Comparison of ENCODE assay signal across 18 cellular contexts in the genomic region with DNA sequence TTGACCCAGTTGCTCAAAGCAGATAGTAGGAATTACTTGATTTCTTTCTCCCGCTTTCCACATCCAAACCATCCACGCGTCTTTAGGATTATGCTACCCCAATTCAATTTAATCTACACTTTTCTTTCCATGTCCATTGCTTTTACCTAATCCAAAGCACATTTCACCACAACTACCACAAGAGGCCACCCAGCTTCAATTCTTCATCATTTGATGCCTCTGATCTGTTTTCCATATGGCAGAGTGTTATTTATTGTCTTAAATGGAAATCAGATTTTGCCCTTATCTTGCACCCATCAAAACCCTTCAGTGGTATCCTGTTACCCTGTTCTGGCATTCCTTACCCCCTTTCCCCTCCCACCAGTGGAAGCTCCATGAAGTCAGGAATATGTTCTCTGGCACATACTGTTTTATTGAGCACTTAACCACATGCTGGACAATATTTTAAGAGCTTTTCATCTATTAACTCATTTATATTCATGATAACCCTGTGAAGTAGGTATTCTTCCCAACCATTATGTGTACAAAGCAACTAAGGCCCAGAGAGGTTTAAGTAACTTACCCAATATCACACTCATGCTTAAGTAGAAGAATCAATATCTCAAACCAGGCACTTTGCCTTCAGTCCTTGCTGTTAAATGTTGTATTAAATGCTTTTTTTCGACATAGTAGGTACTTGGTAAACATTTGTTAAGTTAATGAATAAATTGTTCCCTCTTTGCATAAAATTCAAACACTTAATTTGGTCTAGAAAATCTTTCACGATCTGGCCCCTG. TPM values are rescaled to one million over a fixed set of nuclear protein-coding genes. Genes with fewer than 3 reads are reported as not detected.
DNase-seq lines count a peak whose midpoint lies in the region; ATAC-seq and TF ChIP-seq lines count a peak whose summit lies in the region.
"Had no signal": no experiment of that assay in that cellular context is flagged by ENCODE, and none has a peak within 500 bp of the region (broad histone marks: within the 10 kb centered on the region; RNA-seq: fewer than 3 reads in every experiment).

No MANE protein-coding gene starts in this region.

- H3K9me3 Mint-ChIP-seq in endothelial cell (ENCODE audit: unreplicated experiment) (no peaks in the 10 kb centered on the region), memory B cell (no peaks in the 10 kb centered on the region)
- H3K9me3 Mint-ChIP-seq: activated CD8-positive, alpha-beta T cell treated with anti-CD3 and anti-CD28 coated beads for 36 hours; activated naive CD8-positive, alpha-beta T cell treated with anti-CD3 and anti-CD28 coated beads, Interleukin-2, amount 50 U/mL, for 24 hours; activated T-helper 1 cell treated with anti-CD3 and anti-CD28 coated beads, Interleukin-12 subunit alpha, Interleukin-12 subunit beta, Interleukin-2, Interleukin-4 antibody, amounts not matched to agents 30 ng/mL and 10 ng/mL and 1 ng/mL, durations not matched to agents 14 hours and 24 hours and 36 hours had no signal

- H3K4me2 ChIP-seq in OCI-LY7 (ENCODE audit: low read length) = no peak overlapping the region
- H3K4me2 ChIP-seq: PC-9 had no signal

- no peak overlapping the region for H3K4me3 Mint-ChIP-seq in endothelial cell (ENCODE audit: unreplicated experiment)
- no peak overlapping the region for H3K4me3 Mint-ChIP-seq in memory B cell
- H3K4me3 Mint-ChIP-seq: activated CD8-positive, alpha-beta T cell treated with anti-CD3 and anti-CD28 coated beads for 36 hours; activated naive CD8-positive, alpha-beta T cell treated with anti-CD3 and anti-CD28 coated beads, Interleukin-2, amount 50 U/mL, for 24 hours; activated T-helper 1 cell treated with anti-CD3 and anti-CD28 coated beads, Interleukin-12 subunit alpha, Interleukin-12 subunit beta, Interleukin-2, Interleukin-4 antibody, amounts not matched to agents 30 ng/mL and 10 ng/mL and 1 ng/mL, durations not matched to agents 14 hours and 24 hours and 36 hours had no signal

- 0 out of 2 replicates have a peak, but pooled peaks have one; percentile 20 for TF ChIP-seq CTCF in OCI-LY7 (conservative IDR thresholded peaks at IDR 0.05; ENCODE audit: low read length)
- no peak for TF ChIP-seq CTCF in endothelial cell (IDR thresholded peaks at IDR 0.05; ENCODE audit: unreplicated experiment)

- no peak overlapping the region for H3K4me3 ChIP-seq in OCI-LY7 (ENCODE audit: low read depth, low read length, poor library complexity, severe bottlenecking)
- H3K4me3 ChIP-seq: PC-9 had no signal

- no peaks in the 10 kb centered on the region for H3K9me2 ChIP-seq in OCI-LY7 (ENCODE audit: insufficient read depth, low read length)

- no peaks in the 10 kb centered on the region for H3K9me3 ChIP-seq in OCI-LY7 (ENCODE audit: low read length)

- H3K27ac Mint-ChIP-seq in endothelial cell (ENCODE audit: unreplicated experiment) (peak overlapping the region; percentile 22), memory B cell (peak overlapping the region; percentile 13)
- H3K27ac Mint-ChIP-seq: activated CD8-positive, alpha-beta T cell treated with anti-CD3 and anti-CD28 coated beads for 36 hours; activated naive CD8-positive, alpha-beta T cell treated with anti-CD3 and anti-CD28 coated beads, Interleukin-2, amount 50 U/mL, for 24 hours; activated T-helper 1 cell treated with anti-CD3 and anti-CD28 coated beads, Interleukin-12 subunit alpha, Interleukin-12 subunit beta, Interleukin-2, Interleukin-4 antibody, amounts not matched to agents 30 ng/mL and 10 ng/mL and 1 ng/mL, durations not matched to agents 14 hours and 24 hours and 36 hours had no signal

- peaks cover 35% of the 10 kb centered on the region for H3K36me3 ChIP-seq in OCI-LY7 (ENCODE audit: insufficient read depth, low read length)

- H3K27ac ChIP-seq in OCI-LY7 (ENCODE audit: low read depth, low read length, poor library complexity, severe bottlenecking) = no peak overlapping the region
- H3K27ac ChIP-seq: PC-9 had no signal

- intact Hi-C loops in OCI-LY7 (cut with micrococcal nuclease; ENCODE audit: unreplicated experiment) = no loop called here

- H3K79me2 ChIP-seq in OCI-LY7 (ENCODE audit: insufficient read depth, low read depth, low read length) = peaks cover 96% of the 10 kb centered on the region

- DNase-seq in EH (ENCODE audit: low read depth) (peak; percentile 30), OCI-LY7 (ENCODE audit: low spot score) (no peak), endothelial cell (ENCODE audit: low spot score) (no peak), memory B cell (ENCODE audit: low spot score in 2 of 2) (no peak), Ammon's horn (ENCODE audit: low spot score) (no peak), ACHN (no peak)
- DNase-seq: activated CD8-positive, alpha-beta T cell treated with anti-CD3 and anti-CD28 coated beads for 36 hours; activated naive CD8-positive, alpha-beta T cell treated with anti-CD3 and anti-CD28 coated beads, Interleukin-2, amount 50 U/mL, for 24 hours; cerebellar nuclear complex; H7; mesenchymal stem cell; NCI-H2081 treated with DMSO at 0.1 percent for 48 hours; PC-9; substantia nigra; SW 1271 had no signal

- 0 out of 2 replicates have a peak, but pooled peaks cover 4% of the 10 kb centered on the region for H4K20me1 ChIP-seq in OCI-LY7 (ENCODE audit: insufficient read depth, low read length)

- H3K36me3 Mint-ChIP-seq in endothelial cell (ENCODE audit: low read depth, unreplicated experiment) = no peaks in the 10 kb centered on the region
- H3K36me3 Mint-ChIP-seq in memory B cell = peaks cover 11% of the 10 kb centered on the region

- no TSS peak for BruUV-seq in OCI-LY7 (replicated peaks; lab: Mats Ljungman, UMichigan)

- in situ Hi-C loops in ACHN (cut with HindIII; ENCODE audit: low pct_ligation_motif_present, low pct_unique_long_range_greater_than_20kb, low sequenced_read_pairs) = no loop called here

- POLR2A ChIA-PET in OCI-LY7 (lab: Charles Lee) = no interaction called here

- H3K4me1 Mint-ChIP-seq in endothelial cell (ENCODE audit: unreplicated experiment) (peaks cover 6% of the 10 kb centered on the region), memory B cell (peaks cover 36% of the 10 kb centered on the region)

- ATAC-seq in memory B cell (ENCODE audit: low read depth) (no peak), esophagus mucosa (no peak), GM18517 (IDR thresholded peaks at IDR 0.05; ENCODE audit: unreplicated experiment) (no peak)
- ATAC-seq: activated CD8-positive, alpha-beta T cell treated with anti-CD3 and anti-CD28 coated beads for 36 hours; activated naive CD8-positive, alpha-beta T cell treated with anti-CD3 and anti-CD28 coated beads, Interleukin-2, amount 50 U/mL, for 24 hours had no signal

- H3K27me3 Mint-ChIP-seq in endothelial cell (ENCODE audit: unreplicated experiment) (peaks cover 2% of the 10 kb centered on the region), memory B cell (no peaks in the 10 kb centered on the region)
- H3K27me3 Mint-ChIP-seq: activated naive CD8-positive, alpha-beta T cell treated with anti-CD3 and anti-CD28 coated beads, Interleukin-2, amount 50 U/mL, for 24 hours had no signal

- no peak overlapping the region for H2AFZ ChIP-seq in OCI-LY7 (ENCODE audit: low read length)
- H2AFZ ChIP-seq: PC-9 had no signal

- peaks cover 32% of the 10 kb centered on the region for H3K4me1 ChIP-seq in OCI-LY7 (ENCODE audit: insufficient read depth, low read length, poor library complexity, severe bottlenecking)

- CTCF ChIA-PET in OCI-LY7 (lab: Charles Lee; ENCODE audit: unreplicated experiment) = no interaction called here

RNA-seq across cellular contexts. Expression of a gene that starts 34.6 kb away (rescaled TPM):
- total RNA-seq in OCI-LY7 (2014; rRNA removed; shearing (Covaris generic)) = 35.5 and 35.7 TPM in 2 replicates
- total RNA-seq in OCI-LY7 (2022) (113 and 116 TPM in 2 replicates), endothelial cell (ENCODE audit: unreplicated experiment) (109 TPM), esophagus mucosa (56.8 TPM)
